In genomic region chr6:75600694-75601265, GRCh38 we compare ENCODE assay signal across 8 cellular contexts. TPM values are rescaled to one million over a fixed set of nuclear protein-coding genes. Genes with fewer than 3 reads are reported as not detected.
DNase-seq lines count a peak whose midpoint lies in the region; TF ChIP-seq lines count a peak whose summit lies in the region.

No MANE protein-coding gene starts in this region.

- no peaks in the 10 kb centered on the region for H3K9me2 ChIP-seq in Karpas-422 (replicated peaks; ENCODE audit: insufficient read depth, low read length)
- H3K9me2 ChIP-seq in neural cell (ENCODE audit: insufficient read depth, low read length): no peaks in the 10 kb centered on the region

- H2AFZ ChIP-seq in Karpas-422 (ENCODE audit: low read length) (peak overlapping the region; percentile 57; the same call in 1 of the 2 replicates), neural cell (ENCODE audit: low read depth, low read length) (peak overlapping the region; percentile 75)

- H3K4me1 Mint-ChIP-seq in CD8-positive, alpha-beta memory T cell: peaks cover 58 to 77% (median 72%) of the 10 kb centered on the region in 3 donors

- CTCF ChIA-PET in CD8-positive, alpha-beta memory T cell (lab: Charles Lee): no interaction called here

- peaks cover 0 to 15% (median 0%) of the 10 kb centered on the region in 3 donors for H3K36me3 Mint-ChIP-seq in CD8-positive, alpha-beta memory T cell

- H3K79me2 ChIP-seq in Karpas-422 (ENCODE audit: low read length): peaks cover 52% of the 10 kb centered on the region
- peaks cover 53% of the 10 kb centered on the region for H3K79me2 ChIP-seq in neural cell (replicated peaks; ENCODE audit: insufficient read depth, low read length)

- no peaks in the 10 kb centered on the region for H3K9me3 Mint-ChIP-seq in CD8-positive, alpha-beta memory T cell

- TF ChIP-seq EP300 in neural cell (conservative IDR thresholded peaks at IDR 0.05; ENCODE audit: poor library complexity, severe bottlenecking): no peak

- no peaks in the 10 kb centered on the region for H3K27me3 ChIP-seq in CD8-positive, alpha-beta memory T cell (ENCODE audit: insufficient read depth, low read length, poor library complexity, severe bottlenecking)
- H3K27me3 ChIP-seq in Karpas-422 (ENCODE audit: low read length): no peaks in the 10 kb centered on the region
- no peaks in the 10 kb centered on the region for H3K27me3 ChIP-seq in neural cell (ENCODE audit: insufficient read depth, low read depth, low read length)

- H3K4me2 ChIP-seq in Karpas-422 (ENCODE audit: low read depth, low read length, poor library complexity, severe bottlenecking) (peak overlapping the region; percentile 97), neural cell (ENCODE audit: low read length) (peak overlapping the region; percentile 81)

- peak overlapping the region; percentile 89 to 99 (median 96) for H3K27ac Mint-ChIP-seq in CD8-positive, alpha-beta memory T cell

- DNase-seq in CD8-positive, alpha-beta memory T cell: no peak
- DNase-seq in Karpas-422 (peak; percentile 45), caudate nucleus (lab: John Stamatoyannopoulos, UW) (no peak), SHP77 treated with DMSO at 0.1 percent for 48 hours (lab: John Stamatoyannopoulos, UW) (no peak), EL (no peak), SHP77 (lab: John Stamatoyannopoulos, UW) (no peak)
- no peak for DNase-seq in stimulated activated CD4-positive, alpha-beta T cell treated with anti-CD3 and anti-CD28 coated beads, Interleukin-4, amount 100 ng/mL, for 4 hours

- no peak for TF ChIP-seq RAD21 in neural cell (conservative IDR thresholded peaks at IDR 0.05)

- H3K4me3 ChIP-seq in CD8-positive, alpha-beta memory T cell (ENCODE audit: low read length): peak overlapping the region; percentile 80
- H3K4me3 ChIP-seq in Karpas-422 (ENCODE audit: low read length): peak overlapping the region; percentile 76
- peak overlapping the region; percentile 89 for H3K4me3 ChIP-seq in neural cell (ENCODE audit: low read length)

- H3K36me3 ChIP-seq in CD8-positive, alpha-beta memory T cell (ENCODE audit: insufficient read depth, low read length): no peaks in the 10 kb centered on the region
- H3K36me3 ChIP-seq in Karpas-422 (ENCODE audit: insufficient read depth, low read length): no peaks in the 10 kb centered on the region
- H3K36me3 ChIP-seq in neural cell (ENCODE audit: insufficient read depth, low read length): no peaks in the 10 kb centered on the region

- peak overlapping the region; percentile 93 for H3K27ac ChIP-seq in CD8-positive, alpha-beta memory T cell (ENCODE audit: low read depth, low read length)
- peak overlapping the region; percentile 83 for H3K27ac ChIP-seq in Karpas-422 (ENCODE audit: low read length)
- peak overlapping the region; percentile 96 for H3K27ac ChIP-seq in caudate nucleus (ENCODE audit: low read depth, low read length)
- peak overlapping the region; percentile 97 for H3K27ac ChIP-seq in neural cell (ENCODE audit: low read length)

- H3K4me3 Mint-ChIP-seq in CD8-positive, alpha-beta memory T cell: peak overlapping the region; percentile 73 to 99 (median 94)

- H4K20me1 ChIP-seq in Karpas-422 (ENCODE audit: insufficient read depth, low read depth, low read length) (peaks cover 14% of the 10 kb centered on the region), neural cell (ENCODE audit: insufficient read depth) (no peaks in the 10 kb centered on the region)

- H3K9ac ChIP-seq in Karpas-422 (ENCODE audit: low read length) (peak overlapping the region; percentile 98), neural cell (ENCODE audit: low read length) (peak overlapping the region; percentile 98)

- peaks cover 52% of the 10 kb centered on the region for H3K4me1 ChIP-seq in CD8-positive, alpha-beta memory T cell (ENCODE audit: insufficient read depth, low read length)
- H3K4me1 ChIP-seq in Karpas-422 (ENCODE audit: low read length): peaks cover 37% of the 10 kb centered on the region

- no peaks in the 10 kb centered on the region for H3F3A ChIP-seq in neural cell (ENCODE audit: insufficient read depth, low read length, poor library complexity, severe bottlenecking)

- H3K27me3 Mint-ChIP-seq in CD8-positive, alpha-beta memory T cell: no peaks in the 10 kb centered on the region

- POLR2A ChIA-PET in CD8-positive, alpha-beta memory T cell (lab: Charles Lee): no interaction called here

- no peaks in the 10 kb centered on the region for H3K9me3 ChIP-seq in CD8-positive, alpha-beta memory T cell (ENCODE audit: low read length)
- H3K9me3 ChIP-seq in Karpas-422 (ENCODE audit: low read length): no peaks in the 10 kb centered on the region
- H3K9me3 ChIP-seq in neural cell (ENCODE audit: low read length): no peaks in the 10 kb centered on the region

- no peak for TF ChIP-seq CTCF in neural cell (IDR thresholded peaks at IDR 0.05; ENCODE audit: poor library complexity, severe bottlenecking)

TF ChIP-seq in neural cell, 6 proteins besides CTCF, POLR2A, EP300 and RAD21:
- no peak for TF ChIP-seq TAF1 (IDR thresholded peaks at IDR 0.05; ENCODE audit: low read depth)
- TF ChIP-seq POLR2AphosphoS5 (IDR thresholded peaks at IDR 0.05): no peak
- TF ChIP-seq, protein P1, sequence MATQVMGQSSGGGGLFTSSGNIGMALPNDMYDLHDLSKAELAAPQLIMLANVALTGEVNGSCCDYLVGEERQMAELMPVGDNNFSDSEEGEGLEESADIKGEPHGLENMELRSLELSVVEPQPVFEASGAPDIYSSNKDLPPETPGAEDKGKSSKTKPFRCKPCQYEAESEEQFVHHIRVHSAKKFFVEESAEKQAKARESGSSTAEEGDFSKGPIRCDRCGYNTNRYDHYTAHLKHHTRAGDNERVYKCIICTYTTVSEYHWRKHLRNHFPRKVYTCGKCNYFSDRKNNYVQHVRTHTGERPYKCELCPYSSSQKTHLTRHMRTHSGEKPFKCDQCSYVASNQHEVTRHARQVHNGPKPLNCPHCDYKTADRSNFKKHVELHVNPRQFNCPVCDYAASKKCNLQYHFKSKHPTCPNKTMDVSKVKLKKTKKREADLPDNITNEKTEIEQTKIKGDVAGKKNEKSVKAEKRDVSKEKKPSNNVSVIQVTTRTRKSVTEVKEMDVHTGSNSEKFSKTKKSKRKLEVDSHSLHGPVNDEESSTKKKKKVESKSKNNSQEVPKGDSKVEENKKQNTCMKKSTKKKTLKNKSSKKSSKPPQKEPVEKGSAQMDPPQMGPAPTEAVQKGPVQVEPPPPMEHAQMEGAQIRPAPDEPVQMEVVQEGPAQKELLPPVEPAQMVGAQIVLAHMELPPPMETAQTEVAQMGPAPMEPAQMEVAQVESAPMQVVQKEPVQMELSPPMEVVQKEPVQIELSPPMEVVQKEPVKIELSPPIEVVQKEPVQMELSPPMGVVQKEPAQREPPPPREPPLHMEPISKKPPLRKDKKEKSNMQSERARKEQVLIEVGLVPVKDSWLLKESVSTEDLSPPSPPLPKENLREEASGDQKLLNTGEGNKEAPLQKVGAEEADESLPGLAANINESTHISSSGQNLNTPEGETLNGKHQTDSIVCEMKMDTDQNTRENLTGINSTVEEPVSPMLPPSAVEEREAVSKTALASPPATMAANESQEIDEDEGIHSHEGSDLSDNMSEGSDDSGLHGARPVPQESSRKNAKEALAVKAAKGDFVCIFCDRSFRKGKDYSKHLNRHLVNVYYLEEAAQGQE (IDR thresholded peaks at IDR 0.05; ENCODE audit: borderline replicate concordance): no peak
- TF ChIP-seq MXI1 (conservative IDR thresholded peaks at IDR 0.05; ENCODE audit: poor library complexity, severe bottlenecking): no peak
- TF ChIP-seq EZH2 (IDR thresholded peaks at IDR 0.05; ENCODE audit: borderline replicate concordance, insufficient read depth, low read length, poor library complexity, severe bottlenecking): no peak
- no peak for TF ChIP-seq SMC3 (conservative IDR thresholded peaks at IDR 0.05; ENCODE audit: poor library complexity)

RNA-seq across cellular contexts. Expression of gene SENP6, which starts 0.9 kb away (rescaled TPM):
- 10 to 100 TPM; 74.6 to 77.5 TPM for total RNA-seq in CD8-positive, alpha-beta memory T cell
- polyA plus RNA-seq in CD8-positive, alpha-beta memory T cell: 76.1 TPM
- total RNA-seq in Karpas-422 (2014; rRNA removed; shearing (Covaris generic); ENCODE audit: low replicate concordance): 71.4 and 139 TPM in 2 replicates
- 113 and 115 TPM in 2 replicates for polyA plus RNA-seq in neural cell
- polyA minus RNA-seq in neural cell: 242 and 247 TPM in 2 replicates
